ENCODE assay signal across 8 cellular contexts in genomic region chr3:31567036-31567435, GRCh38. TPM values are rescaled to one million over a fixed set of nuclear protein-coding genes. Genes with fewer than 3 reads are reported as not detected.
DNase-seq lines count a peak whose midpoint lies in the region; ATAC-seq and TF ChIP-seq lines count a peak whose summit lies in the region.

No MANE protein-coding gene starts in this region.

- no peaks in the 10 kb centered on the region for H3K27me3 ChIP-seq in GM23338 (ENCODE audit: insufficient read depth)

- H3K79me2 ChIP-seq in GM23338 (replicated peaks; ENCODE audit: insufficient read depth), result peaks cover 97% of the 10 kb centered on the region

- no peaks in the 10 kb centered on the region for H3K36me3 ChIP-seq in GM23338 (ENCODE audit: insufficient read depth)

- H3K9me3 Mint-ChIP-seq in GM23338, result no peaks in the 10 kb centered on the region

- H3K36me3 Mint-ChIP-seq in GM23338 (ENCODE audit: low read depth), result no peaks in the 10 kb centered on the region

- H3K27ac ChIP-seq in GM23338 (ENCODE audit: low read depth), result no peak overlapping the region

- no peaks in the 10 kb centered on the region for H3K27me3 Mint-ChIP-seq in GM23338 (ENCODE audit: insufficient read depth, low read depth, poor library complexity)

- H3K4me3 Mint-ChIP-seq in GM23338, result no peak overlapping the region

- peak; percentile 24 for DNase-seq in ELF-1 (ENCODE audit: low read depth, low spot score)
- peak; percentile 74 for DNase-seq in GM23338 (ENCODE audit: low spot score)
- peak; percentile 7 to 22 for DNase-seq in lung microvascular endothelial cell (ENCODE audit: low read depth in 2 of 2)
- no peak for DNase-seq in NCI-H2196 treated with DMSO at 0.1 percent for 48 hours (lab: John Stamatoyannopoulos, UW; ENCODE audit: unreplicated experiment)
- no peak for DNase-seq in 8988T
- no peak for DNase-seq in midbrain (lab: John Stamatoyannopoulos, UW)
- DNase-seq in GDM1 (lab: John Stamatoyannopoulos, UW), result no peak

- H3K27ac Mint-ChIP-seq in GM23338, result no peak overlapping the region

- no peak overlapping the region for H3K4me2 ChIP-seq in GM23338

- peak; percentile 71 for ATAC-seq in GM23338

- H3K4me1 ChIP-seq in GM23338 (ENCODE audit: insufficient read depth), result peaks cover 63% of the 10 kb centered on the region

- no peaks in the 10 kb centered on the region for H3K9me2 ChIP-seq in GM23338 (ENCODE audit: insufficient read depth)

- H4K20me1 ChIP-seq in GM23338 (replicated peaks; ENCODE audit: insufficient read depth), result peaks cover 67% of the 10 kb centered on the region

- TF ChIP-seq CTCF in GM23338 (conservative IDR thresholded peaks at IDR 0.05; ENCODE audit: low read depth in 2 of 2) (peak; percentile 85 to 90), WI38 (IDR thresholded peaks at IDR 0.05; ENCODE audit: low read depth, low read length) (0 out of 2 replicates have a peak, but pooled peaks have one; percentile 8)

- peaks cover 67% of the 10 kb centered on the region for H3K4me1 Mint-ChIP-seq in GM23338

- H3K4me3 ChIP-seq in GM23338, result no peak overlapping the region
- no peak overlapping the region for H3K4me3 ChIP-seq in WI38 (ENCODE audit: low read depth, low read length)

- H2AFZ ChIP-seq in GM23338, result no peak overlapping the region

- no peaks in the 10 kb centered on the region for H3F3A ChIP-seq in GM23338 (replicated peaks; ENCODE audit: low read depth)

TF ChIP-seq in GM23338, 12 proteins besides CTCF, POLR2A, EP300 and RAD21:
- TF ChIP-seq EZH2phosphoT487 (IDR thresholded peaks at IDR 0.05; ENCODE audit: unreplicated experiment) (no peak), ETS1 (IDR thresholded peaks at IDR 0.05) (no peak), POLR2AphosphoS5 (IDR thresholded peaks at IDR 0.05; ENCODE audit: low read depth) (no peak), STAT1 (IDR thresholded peaks at IDR 0.05; ENCODE audit: unreplicated experiment) (no peak), REST (IDR thresholded peaks at IDR 0.05; ENCODE audit: unreplicated experiment) (no peak), EZH2 (IDR thresholded peaks at IDR 0.05; ENCODE audit: low read depth, unreplicated experiment) (no peak), ZNF462 (CRISPR knock-in tag; IDR thresholded peaks at IDR 0.05) (no peak), JUNB (IDR thresholded peaks at IDR 0.05; ENCODE audit: unreplicated experiment) (no peak), CREB1 (CRISPR knock-in tag; IDR thresholded peaks at IDR 0.05; ENCODE audit: low read depth) (no peak), ZNF331 (CRISPR knock-in tag; IDR thresholded peaks at IDR 0.05; ENCODE audit: low read depth) (no peak)

RNA-seq across cellular contexts. Expression of gene STT3B, which starts 34.3 kb away (rescaled TPM):
- 139 and 167 TPM in 2 replicates for total RNA-seq in GM23338 (2014; rRNA removed; shearing (Covaris generic))
- 44.1 and 45.2 TPM in 2 replicates for polyA plus RNA-seq in GM23338 (2016; fragmentation: Nextera tagmentation; extraction: Ambion mirVana)
- 120 and 142 TPM in 2 replicates for total RNA-seq in lung microvascular endothelial cell

Comparison
In these comparisons a context has a peak if more than half of its experiments do, and no peak if none do; other contexts are left out.
1. DNase-seq: peak in ELF-1 (single experiment), GM23338 (single experiment) and lung microvascular endothelial cell (2 of 2); none in NCI-H2196 treated with DMSO at 0.1 percent for 48 hours (single experiment), 8988T (single experiment), midbrain (single experiment) and GDM1 (single experiment).